Comparison of ENCODE assay signal across 26 cellular contexts in the genomic region with DNA sequence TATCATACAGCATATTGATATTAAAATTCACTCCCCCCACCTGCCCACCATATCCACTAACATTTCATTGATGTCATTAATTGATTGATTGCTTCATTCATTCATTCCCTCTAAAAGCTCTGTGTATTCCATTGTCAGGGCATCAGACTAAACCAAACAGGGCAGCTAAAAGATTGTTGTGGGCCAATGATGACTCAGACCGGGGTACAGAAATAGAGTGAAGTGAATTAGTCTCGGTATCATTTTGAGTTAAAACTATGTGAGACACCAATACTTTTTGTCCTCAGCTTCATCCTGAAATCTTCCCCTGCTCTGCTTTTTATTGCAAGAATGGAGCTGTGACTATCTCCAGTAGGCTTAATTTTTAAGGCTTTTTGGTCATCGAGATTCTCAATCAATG.
"Had no signal": no experiment of that assay in that cellular context is flagged by ENCODE, and none has a peak within 500 bp of the region (broad histone marks: within the 10 kb centered on the region; RNA-seq: fewer than 3 reads in every experiment).

No MANE protein-coding gene starts in this region.

- H3K4me1 Mint-ChIP-seq: activated CD4-positive, alpha-beta T cell treated with anti-CD3 and anti-CD28 coated beads, Interleukin-2, amount 10 ng/mL, durations not matched to agents 7 days and 5 days; activated CD8-positive, alpha-beta memory T cell treated with anti-CD3 and anti-CD28 coated beads, Interleukin-2, amount 10 ng/mL, durations not matched to agents 7 days and 5 days; activated naive CD8-positive, alpha-beta T cell treated with anti-CD3 and anti-CD28 coated beads, Interleukin-2, amount 50 U/mL, for 24 hours; nephron progenitor cell had no signal

- H3K4me3 Mint-ChIP-seq: activated CD4-positive, alpha-beta T cell treated with anti-CD3 and anti-CD28 coated beads, Interleukin-2, amount 10 ng/mL, durations not matched to agents 7 days and 5 days; activated CD8-positive, alpha-beta memory T cell treated with anti-CD3 and anti-CD28 coated beads, Interleukin-2, amount 10 ng/mL, durations not matched to agents 7 days and 5 days; activated CD8-positive, alpha-beta T cell treated with anti-CD3 and anti-CD28 coated beads for 36 hours; activated naive CD8-positive, alpha-beta T cell treated with anti-CD3 and anti-CD28 coated beads, Interleukin-2, amount 50 U/mL, for 24 hours; activated T-helper 1 cell treated with anti-CD3 and anti-CD28 coated beads, Interleukin-12 subunit alpha, Interleukin-12 subunit beta, Interleukin-2, Interleukin-4 antibody, amounts not matched to agents 30 ng/mL and 10 ng/mL and 1 ng/mL, durations not matched to agents 14 hours and 24 hours and 36 hours; effector memory CD8-positive, alpha-beta T cell; nephron progenitor cell; stimulated activated naive CD8-positive, alpha-beta T cell treated with anti-CD3 and anti-CD28 coated beads, Interleukin-15, Interleukin-2, amounts not matched to agents 100 ng/mL and 50 ng/mL, for 24 hours had no signal

- H3K4me1 ChIP-seq: colonic mucosa, pancreas, thyroid gland had no signal

- H3K36me3 Mint-ChIP-seq: activated CD8-positive, alpha-beta memory T cell treated with anti-CD3 and anti-CD28 coated beads, Interleukin-2, amount 10 ng/mL, durations not matched to agents 7 days and 5 days had no signal

- ATAC-seq: activated CD8-positive, alpha-beta memory T cell treated with anti-CD3 and anti-CD28 coated beads, Interleukin-2, amount 10 ng/mL, durations not matched to agents 7 days and 5 days; activated CD8-positive, alpha-beta T cell treated with anti-CD3 and anti-CD28 coated beads for 36 hours; activated naive CD8-positive, alpha-beta T cell treated with anti-CD3 and anti-CD28 coated beads, Interleukin-2, amount 50 U/mL, for 24 hours; effector memory CD8-positive, alpha-beta T cell; esophagus mucosa; gastrocnemius medialis; pancreas; right cardiac atrium had no signal

- H3K27me3 Mint-ChIP-seq: activated CD4-positive, alpha-beta T cell treated with anti-CD3 and anti-CD28 coated beads, Interleukin-2, amount 10 ng/mL, durations not matched to agents 7 days and 5 days; activated CD8-positive, alpha-beta memory T cell treated with anti-CD3 and anti-CD28 coated beads, Interleukin-2, amount 10 ng/mL, durations not matched to agents 7 days and 5 days; activated CD8-positive, alpha-beta T cell treated with anti-CD3 and anti-CD28 coated beads for 36 hours; activated naive CD8-positive, alpha-beta T cell treated with anti-CD3 and anti-CD28 coated beads, Interleukin-2, amount 50 U/mL, for 24 hours; effector memory CD8-positive, alpha-beta T cell; stimulated activated naive CD8-positive, alpha-beta T cell treated with anti-CD3 and anti-CD28 coated beads, Interleukin-15, Interleukin-2, amounts not matched to agents 100 ng/mL and 50 ng/mL, for 24 hours had no signal

- H3K9me3 ChIP-seq: colonic mucosa, gastrocnemius medialis, pancreas, thyroid gland had no signal

- DNase-seq: activated CD4-positive, alpha-beta T cell treated with anti-CD3 and anti-CD28 coated beads, Interleukin-2, amount 10 ng/mL, durations not matched to agents 7 days and 5 days; activated CD4-positive, CD25-positive, alpha-beta regulatory T cell treated with anti-CD3 and anti-CD28 coated beads, Interleukin-2, amount 50 U/mL, for 72 hours; activated CD8-positive, alpha-beta memory T cell treated with anti-CD3 and anti-CD28 coated beads, Interleukin-2, amount 10 ng/mL, durations not matched to agents 7 days and 5 days; activated CD8-positive, alpha-beta T cell treated with anti-CD3 and anti-CD28 coated beads for 36 hours; activated gamma-delta T cell; activated naive CD4-positive, alpha-beta T cell treated with anti-CD3 and anti-CD28 coated beads, Interleukin-2, amount 50 U/mL, for 16 hours; activated naive CD8-positive, alpha-beta T cell treated with anti-CD3 and anti-CD28 coated beads, Interleukin-2, amount 50 U/mL, for 24 hours; activated T-cell treated with anti-CD3 and anti-CD28 coated beads for 4 hours; aorta; colonic mucosa; dorsolateral prefrontal cortex; effector memory CD8-positive, alpha-beta T cell; gastrocnemius medialis; head of caudate nucleus; hypothalamus; left cardiac atrium; nephron progenitor cell; pancreas; right cardiac atrium; stimulated activated CD4-positive, alpha-beta T cell treated with anti-CD3 and anti-CD28 coated beads, Interleukin-12 subunit alpha, Interleukin-12 subunit beta, amount 100 ng/mL, for 4 hours; substantia nigra; thyroid gland had no signal

- H3K27ac ChIP-seq: colonic mucosa, dorsolateral prefrontal cortex, gastrocnemius medialis, pancreas, thyroid gland, VCaP had no signal

- H3K27me3 ChIP-seq: colonic mucosa, dorsolateral prefrontal cortex, gastrocnemius medialis, pancreas, thyroid gland had no signal

- H3K9me3 Mint-ChIP-seq: nephron progenitor cell had no signal

- H3K27ac Mint-ChIP-seq: activated CD4-positive, alpha-beta T cell treated with anti-CD3 and anti-CD28 coated beads, Interleukin-2, amount 10 ng/mL, durations not matched to agents 7 days and 5 days; activated CD8-positive, alpha-beta memory T cell treated with anti-CD3 and anti-CD28 coated beads, Interleukin-2, amount 10 ng/mL, durations not matched to agents 7 days and 5 days; activated CD8-positive, alpha-beta T cell treated with anti-CD3 and anti-CD28 coated beads for 36 hours; activated naive CD8-positive, alpha-beta T cell treated with anti-CD3 and anti-CD28 coated beads, Interleukin-2, amount 50 U/mL, for 24 hours; activated T-helper 1 cell treated with anti-CD3 and anti-CD28 coated beads, Interleukin-12 subunit alpha, Interleukin-12 subunit beta, Interleukin-2, Interleukin-4 antibody, amounts not matched to agents 30 ng/mL and 10 ng/mL and 1 ng/mL, durations not matched to agents 14 hours and 24 hours and 36 hours; effector memory CD8-positive, alpha-beta T cell; nephron progenitor cell; stimulated activated naive CD8-positive, alpha-beta T cell treated with anti-CD3 and anti-CD28 coated beads, Interleukin-15, Interleukin-2, amounts not matched to agents 100 ng/mL and 50 ng/mL, for 24 hours had no signal

- H3K4me3 ChIP-seq: colonic mucosa, dorsolateral prefrontal cortex, gastrocnemius medialis, pancreas, thyroid gland had no signal

- H3K36me3 ChIP-seq: colonic mucosa, gastrocnemius medialis, pancreas, thyroid gland had no signal
